23 cellular contexts compared by ENCODE assay signal in genomic region chr2:223681125-223681524, GRCh38.
"Had no signal": no experiment of that assay in that cellular context is flagged by ENCODE, and none has a peak within 500 bp of the region (broad histone marks: within the 10 kb centered on the region; RNA-seq: fewer than 3 reads in every experiment).

No MANE protein-coding gene starts in this region.

- H3K4me1 ChIP-seq: SJSA1 had no signal

- H3K36me3 ChIP-seq: SJSA1 had no signal

- H3K27ac ChIP-seq: SJSA1, SK-N-MC had no signal

- H3K27me3 ChIP-seq: SJSA1 had no signal

- DNase-seq: IMR-90, Karpas-422, KG1, MV-4-11, NCI-H1048, NCI-H1105, NCI-H1417, NCI-H1436 treated with DMSO at 0.1 percent for 48 hours, NCI-H1694, NCI-H187 treated with DMSO at 0.1 percent for 48 hours, NCI-H2029 treated with DMSO at 0.1 percent for 48 hours, NCI-H2171 treated with DMSO at 0.1 percent for 48 hours, NCI-H345, NCI-H446 treated with DMSO at 0.1 percent for 48 hours, NCI-H510A treated with DMSO at 0.1 percent for 48 hours, NCI-H526, Right ventricle myocardium superior, SIG-M5, SW 1271 had no signal

- H3K4me3 ChIP-seq: SJSA1, SK-N-MC had no signal

- H3K9me3 ChIP-seq: SJSA1 had no signal

- ATAC-seq: HepG2, Panc1 had no signal
